Comparison of ENCODE assay signal across 1 cellular context in the genomic region with DNA sequence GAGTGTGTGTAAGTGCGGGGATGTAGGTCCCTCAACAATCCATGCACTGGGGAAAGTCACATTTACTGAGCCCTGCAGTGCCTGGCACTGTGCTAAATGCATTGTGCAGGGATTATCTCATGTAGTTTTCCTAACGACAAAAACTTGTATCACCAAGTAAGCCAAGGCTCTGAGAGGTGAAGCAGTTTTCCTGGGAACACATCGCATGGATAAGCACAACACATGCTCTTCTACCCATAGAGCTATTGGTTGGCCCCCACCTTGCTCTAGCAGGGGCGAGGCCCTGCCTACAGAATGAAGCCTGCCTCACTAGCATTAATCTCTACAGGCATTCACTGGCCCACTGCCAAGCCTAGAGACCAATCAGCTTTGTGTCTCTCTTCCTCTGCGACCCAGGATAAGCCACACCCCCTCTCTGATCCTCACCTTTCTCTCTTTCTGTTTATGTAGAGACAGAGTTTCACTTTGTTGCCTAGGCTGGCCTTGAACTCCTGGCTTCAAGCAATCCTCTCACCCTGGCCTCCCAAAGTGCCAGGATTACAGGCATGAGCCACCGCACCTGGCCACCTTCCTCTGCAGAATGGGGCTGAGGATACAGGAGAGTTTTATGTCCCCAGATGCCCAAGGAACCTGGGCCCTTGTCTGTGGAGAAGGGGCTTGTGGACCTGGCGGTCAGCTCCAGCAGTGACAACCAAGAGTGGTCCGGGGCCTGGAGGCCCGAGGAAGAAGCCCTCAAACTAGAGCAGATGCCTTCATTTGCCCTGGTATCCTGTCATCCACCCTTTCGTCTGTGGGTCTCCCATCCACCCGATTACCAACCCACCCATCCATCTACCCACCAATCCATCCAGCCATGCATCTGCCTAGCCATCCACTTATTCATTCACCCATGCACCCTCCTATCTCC.
TF ChIP-seq lines count a peak whose summit lies in the region.

No MANE protein-coding gene starts in this region.

TF ChIP-seq in HepG2, 621 proteins besides CTCF, POLR2A, EP300 and RAD21 (continued from another document and continues in another):
- TF ChIP-seq, protein P1, sequence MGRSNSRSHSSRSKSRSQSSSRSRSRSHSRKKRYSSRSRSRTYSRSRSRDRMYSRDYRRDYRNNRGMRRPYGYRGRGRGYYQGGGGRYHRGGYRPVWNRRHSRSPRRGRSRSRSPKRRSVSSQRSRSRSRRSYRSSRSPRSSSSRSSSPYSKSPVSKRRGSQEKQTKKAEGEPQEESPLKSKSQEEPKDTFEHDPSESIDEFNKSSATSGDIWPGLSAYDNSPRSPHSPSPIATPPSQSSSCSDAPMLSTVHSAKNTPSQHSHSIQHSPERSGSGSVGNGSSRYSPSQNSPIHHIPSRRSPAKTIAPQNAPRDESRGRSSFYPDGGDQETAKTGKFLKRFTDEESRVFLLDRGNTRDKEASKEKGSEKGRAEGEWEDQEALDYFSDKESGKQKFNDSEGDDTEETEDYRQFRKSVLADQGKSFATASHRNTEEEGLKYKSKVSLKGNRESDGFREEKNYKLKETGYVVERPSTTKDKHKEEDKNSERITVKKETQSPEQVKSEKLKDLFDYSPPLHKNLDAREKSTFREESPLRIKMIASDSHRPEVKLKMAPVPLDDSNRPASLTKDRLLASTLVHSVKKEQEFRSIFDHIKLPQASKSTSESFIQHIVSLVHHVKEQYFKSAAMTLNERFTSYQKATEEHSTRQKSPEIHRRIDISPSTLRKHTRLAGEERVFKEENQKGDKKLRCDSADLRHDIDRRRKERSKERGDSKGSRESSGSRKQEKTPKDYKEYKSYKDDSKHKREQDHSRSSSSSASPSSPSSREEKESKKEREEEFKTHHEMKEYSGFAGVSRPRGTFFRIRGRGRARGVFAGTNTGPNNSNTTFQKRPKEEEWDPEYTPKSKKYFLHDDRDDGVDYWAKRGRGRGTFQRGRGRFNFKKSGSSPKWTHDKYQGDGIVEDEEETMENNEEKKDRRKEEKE (IDR thresholded peaks at IDR 0.05) = no peak
- no peak for TF ChIP-seq SP2 (CRISPR knock-in tag; IDR thresholded peaks at IDR 0.05)
- TF ChIP-seq PPARG (CRISPR knock-in tag; conservative IDR thresholded peaks at IDR 0.05) = peak; percentile 80
- peak; percentile 78; the same call in 1 of the 2 replicates for TF ChIP-seq MEF2D (CRISPR knock-in tag; IDR thresholded peaks at IDR 0.05)
- TF ChIP-seq ZNF180 (CRISPR knock-in tag; IDR thresholded peaks at IDR 0.05; ENCODE audit: borderline replicate concordance, low read depth) = no peak
- no peak for TF ChIP-seq CREB3 (CRISPR knock-in tag; IDR thresholded peaks at IDR 0.05)
- 0 out of 2 replicates have a peak, but pooled peaks have one; percentile 20 for TF ChIP-seq ZNF343 (CRISPR knock-in tag; IDR thresholded peaks at IDR 0.05)
- TF ChIP-seq, protein P2, sequence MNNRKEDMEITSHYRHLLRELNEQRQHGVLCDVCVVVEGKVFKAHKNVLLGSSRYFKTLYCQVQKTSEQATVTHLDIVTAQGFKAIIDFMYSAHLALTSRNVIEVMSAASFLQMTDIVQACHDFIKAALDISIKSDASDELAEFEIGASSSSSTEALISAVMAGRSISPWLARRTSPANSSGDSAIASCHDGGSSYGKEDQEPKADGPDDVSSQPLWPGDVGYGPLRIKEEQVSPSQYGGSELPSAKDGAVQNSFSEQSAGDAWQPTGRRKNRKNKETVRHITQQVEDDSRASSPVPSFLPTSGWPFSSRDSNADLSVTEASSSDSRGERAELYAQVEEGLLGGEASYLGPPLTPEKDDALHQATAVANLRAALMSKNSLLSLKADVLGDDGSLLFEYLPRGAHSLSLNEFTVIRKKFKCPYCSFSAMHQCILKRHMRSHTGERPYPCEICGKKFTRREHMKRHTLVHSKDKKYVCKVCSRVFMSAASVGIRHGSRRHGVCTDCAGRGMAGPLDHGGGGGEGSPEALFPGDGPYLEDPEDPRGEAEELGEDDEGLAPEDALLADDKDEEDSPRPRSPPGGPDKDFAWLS (CRISPR knock-in tag; IDR thresholded peaks at IDR 0.05; ENCODE audit: borderline replicate concordance) = no peak
- TF ChIP-seq HIVEP1 (CRISPR knock-in tag; IDR thresholded peaks at IDR 0.05) = no peak; the same call in 1 of the 2 replicates
- TF ChIP-seq USF2 (IDR thresholded peaks at IDR 0.05; ENCODE audit: low read depth, low read length) = no peak
- TF ChIP-seq USF2 (CRISPR knock-in tag; IDR thresholded peaks at IDR 0.05; ENCODE audit: borderline replicate concordance) = no peak; the same call in 1 of the 2 replicates
- TF ChIP-seq KDM3A (CRISPR knock-in tag; IDR thresholded peaks at IDR 0.05; ENCODE audit: low read depth) = 0 out of 2 replicates have a peak, but pooled peaks have one; percentile 30
- TF ChIP-seq, protein P3, sequence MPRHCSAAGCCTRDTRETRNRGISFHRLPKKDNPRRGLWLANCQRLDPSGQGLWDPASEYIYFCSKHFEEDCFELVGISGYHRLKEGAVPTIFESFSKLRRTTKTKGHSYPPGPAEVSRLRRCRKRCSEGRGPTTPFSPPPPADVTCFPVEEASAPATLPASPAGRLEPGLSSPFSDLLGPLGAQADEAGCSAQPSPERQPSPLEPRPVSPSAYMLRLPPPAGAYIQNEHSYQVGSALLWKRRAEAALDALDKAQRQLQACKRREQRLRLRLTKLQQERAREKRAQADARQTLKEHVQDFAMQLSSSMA (CRISPR knock-in tag; IDR thresholded peaks at IDR 0.05) = no peak
- TF ChIP-seq ZSCAN25 (CRISPR knock-in tag; IDR thresholded peaks at IDR 0.05) = peak; percentile 94
- no peak for TF ChIP-seq KDM4B (CRISPR knock-in tag; IDR thresholded peaks at IDR 0.05)
- TF ChIP-seq SMAD1 (CRISPR knock-in tag; IDR thresholded peaks at IDR 0.05; ENCODE audit: borderline replicate concordance, low read depth) = peak; percentile 68; the same call in 1 of the 2 replicates
- TF ChIP-seq ZHX2 (IDR thresholded peaks at IDR 0.05; ENCODE audit: low read depth) = no peak
- 0 out of 2 replicates have a peak, but pooled peaks have one; percentile 31 for TF ChIP-seq ZHX2 (CRISPR knock-in tag; IDR thresholded peaks at IDR 0.05; ENCODE audit: borderline replicate concordance)
- TF ChIP-seq NCOA2 (CRISPR knock-in tag; IDR thresholded peaks at IDR 0.05) = peak; percentile 84
- peak; percentile 73 for TF ChIP-seq DPF2 (CRISPR knock-in tag; IDR thresholded peaks at IDR 0.05; ENCODE audit: borderline replicate concordance, low read depth)
- peak; percentile 56; the same call in 1 of the 2 replicates for TF ChIP-seq SPEN (CRISPR knock-in tag; IDR thresholded peaks at IDR 0.05; ENCODE audit: low read depth)
- TF ChIP-seq, protein P4, sequence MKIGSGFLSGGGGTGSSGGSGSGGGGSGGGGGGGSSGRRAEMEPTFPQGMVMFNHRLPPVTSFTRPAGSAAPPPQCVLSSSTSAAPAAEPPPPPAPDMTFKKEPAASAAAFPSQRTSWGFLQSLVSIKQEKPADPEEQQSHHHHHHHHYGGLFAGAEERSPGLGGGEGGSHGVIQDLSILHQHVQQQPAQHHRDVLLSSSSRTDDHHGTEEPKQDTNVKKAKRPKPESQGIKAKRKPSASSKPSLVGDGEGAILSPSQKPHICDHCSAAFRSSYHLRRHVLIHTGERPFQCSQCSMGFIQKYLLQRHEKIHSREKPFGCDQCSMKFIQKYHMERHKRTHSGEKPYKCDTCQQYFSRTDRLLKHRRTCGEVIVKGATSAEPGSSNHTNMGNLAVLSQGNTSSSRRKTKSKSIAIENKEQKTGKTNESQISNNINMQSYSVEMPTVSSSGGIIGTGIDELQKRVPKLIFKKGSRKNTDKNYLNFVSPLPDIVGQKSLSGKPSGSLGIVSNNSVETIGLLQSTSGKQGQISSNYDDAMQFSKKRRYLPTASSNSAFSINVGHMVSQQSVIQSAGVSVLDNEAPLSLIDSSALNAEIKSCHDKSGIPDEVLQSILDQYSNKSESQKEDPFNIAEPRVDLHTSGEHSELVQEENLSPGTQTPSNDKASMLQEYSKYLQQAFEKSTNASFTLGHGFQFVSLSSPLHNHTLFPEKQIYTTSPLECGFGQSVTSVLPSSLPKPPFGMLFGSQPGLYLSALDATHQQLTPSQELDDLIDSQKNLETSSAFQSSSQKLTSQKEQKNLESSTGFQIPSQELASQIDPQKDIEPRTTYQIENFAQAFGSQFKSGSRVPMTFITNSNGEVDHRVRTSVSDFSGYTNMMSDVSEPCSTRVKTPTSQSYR (CRISPR knock-in tag; IDR thresholded peaks at IDR 0.05; ENCODE audit: borderline replicate concordance) = peak; percentile 59
- TF ChIP-seq, protein P5, sequence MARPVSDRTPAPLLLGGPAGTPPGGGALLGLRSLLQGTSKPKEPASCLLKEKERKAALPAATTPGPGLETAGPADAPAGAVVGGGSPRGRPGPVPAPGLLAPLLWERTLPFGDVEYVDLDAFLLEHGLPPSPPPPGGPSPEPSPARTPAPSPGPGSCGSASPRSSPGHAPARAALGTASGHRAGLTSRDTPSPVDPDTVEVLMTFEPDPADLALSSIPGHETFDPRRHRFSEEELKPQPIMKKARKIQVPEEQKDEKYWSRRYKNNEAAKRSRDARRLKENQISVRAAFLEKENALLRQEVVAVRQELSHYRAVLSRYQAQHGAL (CRISPR knock-in tag; IDR thresholded peaks at IDR 0.05; ENCODE audit: not compliant biosample characterization) = no peak
- TF ChIP-seq WIZ (CRISPR knock-in tag; IDR thresholded peaks at IDR 0.05) = peak; percentile 70
- TF ChIP-seq MED8 (CRISPR knock-in tag; IDR thresholded peaks at IDR 0.05; ENCODE audit: insufficient replicate concordance) = peak; percentile 33
